ENCODE assay signal across 1 cellular context in genomic region chrX:131812847-131813825, GRCh38.
TF ChIP-seq lines count a peak whose summit lies in the region.

No MANE protein-coding gene starts in this region.

TF ChIP-seq in K562, 482 proteins besides CTCF, POLR2A, EP300 and RAD21 (continued from another document and continues in another):
- TF ChIP-seq ZBTB11 (CRISPR knock-in tag; IDR thresholded peaks at IDR 0.05) (no peak), ZNF133 (CRISPR knock-in tag; IDR thresholded peaks at IDR 0.05) (no peak), ZBTB49 (CRISPR knock-in tag; IDR thresholded peaks at IDR 0.05; ENCODE audit: borderline replicate concordance) (no peak), NR2C1 (IDR thresholded peaks at IDR 0.05) (0 out of 2 replicates have a peak, but pooled peaks have one; percentile 26), NR2C1 (tag; IDR thresholded peaks at IDR 0.05) (peak; percentile 40; the same call in 1 of the 2 replicates), PTBP1 (IDR thresholded peaks at IDR 0.05; ENCODE audit: low read depth, low read length) (no peak), TEAD4 (IDR thresholded peaks at IDR 0.05; ENCODE audit: low read length) (peak; percentile 74; the same call in 1 of the 2 replicates), TEAD4 (CRISPR knock-in tag; IDR thresholded peaks at IDR 0.05; ENCODE audit: borderline replicate concordance) (no peak), NCOA6 (IDR thresholded peaks at IDR 0.05) (no peak), IRF1 (CRISPR knock-in tag; IDR thresholded peaks at IDR 0.05; ENCODE audit: borderline replicate concordance) (no peak), ZHX1 (conservative IDR thresholded peaks at IDR 0.05; ENCODE audit: low read length) (no peak), MEF2D (tag; conservative IDR thresholded peaks at IDR 0.05; ENCODE audit: low read depth) (0 out of 2 replicates have a peak, but pooled peaks have one; percentile 19), FOXK2 (conservative IDR thresholded peaks at IDR 0.05 in 1 of 2, IDR thresholded peaks at IDR 0.05 in 1 of 2; ENCODE audit: low read depth in 2 of 2) (0 out of 4 replicates have a peak, but pooled peaks of 1 of the 2 experiments have one; percentile 11), ZNF778 (CRISPR knock-in tag; IDR thresholded peaks at IDR 0.05) (no peak), RBM39 (optimal IDR thresholded peaks at IDR 0.05; ENCODE audit: low read depth, low read length) (no peak), ZNF583 (CRISPR knock-in tag; IDR thresholded peaks at IDR 0.05) (no peak), U2AF1 (optimal IDR thresholded peaks at IDR 0.05; ENCODE audit: low read depth, low read length) (no peak), ZNF586 (CRISPR knock-in tag; conservative IDR thresholded peaks at IDR 0.05) (no peak), CBFA2T2 (conservative IDR thresholded peaks at IDR 0.05) (no peak), CTBP1 (IDR thresholded peaks at IDR 0.05; ENCODE audit: borderline replicate concordance) (no peak), ZNF121 (CRISPR knock-in tag; conservative IDR thresholded peaks at IDR 0.05) (no peak), NFYB (IDR thresholded peaks at IDR 0.05; ENCODE audit: extremely low read depth, insufficient read length) (no peak), NUFIP1 (IDR thresholded peaks at IDR 0.05; ENCODE audit: partially characterized antibody) (no peak), ZNF780A (CRISPR knock-in tag; IDR thresholded peaks at IDR 0.05) (no peak), ARNT (IDR thresholded peaks at IDR 0.05) (no peak), SP1 (CRISPR knock-in tag; IDR thresholded peaks at IDR 0.05) (0 out of 2 replicates have a peak, but pooled peaks have one; percentile 19), REST (CRISPR knock-in tag; IDR thresholded peaks at IDR 0.05; ENCODE audit: low read depth) (no peak), EP400 (IDR thresholded peaks at IDR 0.05) (0 out of 2 replicates have a peak, but pooled peaks have one; percentile 20), ZNF165 (CRISPR knock-in tag; IDR thresholded peaks at IDR 0.05; ENCODE audit: borderline replicate concordance) (no peak), RAD51 (IDR thresholded peaks at IDR 0.05; ENCODE audit: borderline replicate concordance, low read depth) (no peak), ZNF766 (CRISPR knock-in tag; conservative IDR thresholded peaks at IDR 0.05) (peak; percentile 56; the same call in 1 of the 2 replicates), ZNF75A (CRISPR knock-in tag; IDR thresholded peaks at IDR 0.05) (no peak), ASH1L (IDR thresholded peaks at IDR 0.05; ENCODE audit: borderline replicate concordance, low read depth, partially characterized antibody) (peak; percentile 9), ZNF280A (IDR thresholded peaks at IDR 0.05; ENCODE audit: low read depth, partially characterized antibody) (no peak), PTRF (tag; IDR thresholded peaks at IDR 0.05) (no peak), DPF2 (IDR thresholded peaks at IDR 0.05) (peak; percentile 32; the same call in 1 of the 2 replicates), ZNF318 (IDR thresholded peaks at IDR 0.05; ENCODE audit: borderline replicate concordance in 1 of 2, low read depth in 1 of 2) (peak in 1 of 2 experiments; percentile 62; a peak in 1 of 4 replicates), BRD4 (IDR thresholded peaks at IDR 0.05) (0 out of 2 replicates have a peak, but pooled peaks have one; percentile 55)
